9 cellular contexts compared by ENCODE assay signal in genomic region chr1:59697138-59697811, GRCh38.
DNase-seq lines count a peak whose midpoint lies in the region; ATAC-seq, FAIRE-seq and TF ChIP-seq lines count a peak whose summit lies in the region.
"Had no signal": no experiment of that assay in that cellular context is flagged by ENCODE, and none has a peak within 500 bp of the region (broad histone marks: within the 10 kb centered on the region; RNA-seq: fewer than 3 reads in every experiment).

No MANE protein-coding gene starts in this region.

- no peaks in the 10 kb centered on the region for H3K9me3 Mint-ChIP-seq in activated naive CD4-positive, alpha-beta T cell treated with anti-CD3 and anti-CD28 coated beads, Interleukin-2, amount 50 U/mL, for 72 hours

- TF ChIP-seq POLR2A in H54 (IDR thresholded peaks at IDR 0.05; ENCODE audit: low read depth, low read length), result no peak

- peak overlapping the region; percentile 41 for H3K4me3 ChIP-seq in Jurkat, Clone E6-1 (ENCODE audit: low read length)
- H3K4me3 ChIP-seq: mucosa of descending colon had no signal

- FAIRE-seq in H54 (lab: Jason Lieb, UNC), result no peak
- FAIRE-seq: astrocyte had no signal

- DNase-seq in Jurkat, Clone E6-1 (ENCODE audit: low read depth, low spot score), result peak; percentile 72
- DNase-seq in activated naive CD4-positive, alpha-beta T cell treated with anti-CD3 and anti-CD28 coated beads, Interleukin-2, amount 50 U/mL, for 72 hours (ENCODE audit: low spot score in 2 of 2), result peak in 1 of 2 donors; percentile 41
- DNase-seq in stimulated activated CD8-positive, alpha-beta memory T cell treated with anti-CD3 and anti-CD28 coated beads, Interleukin-4, amount 100 ng/mL, for 48 hours, result peak; percentile 40
- DNase-seq in NCI-H1417 (lab: John Stamatoyannopoulos, UW) (no peak), H54 (ENCODE audit: insufficient read length, low spot score) (no peak)
- DNase-seq: mucosa of descending colon had no signal

- no peaks in the 10 kb centered on the region for H3K36me3 Mint-ChIP-seq in activated naive CD4-positive, alpha-beta T cell treated with anti-CD3 and anti-CD28 coated beads, Interleukin-2, amount 50 U/mL, for 72 hours

- ATAC-seq in GM21390 (IDR thresholded peaks at IDR 0.05; ENCODE audit: unreplicated experiment) (peak; percentile 68), GM21515 (IDR thresholded peaks at IDR 0.05; ENCODE audit: unreplicated experiment) (no peak)
- peak; percentile 45 to 73 for ATAC-seq in activated naive CD4-positive, alpha-beta T cell treated with anti-CD3 and anti-CD28 coated beads, Interleukin-2, amount 50 U/mL, for 72 hours

- peak overlapping the region; percentile 9 to 37 for H3K27ac Mint-ChIP-seq in activated naive CD4-positive, alpha-beta T cell treated with anti-CD3 and anti-CD28 coated beads, Interleukin-2, amount 50 U/mL, for 72 hours

Comparison
In these comparisons a context has a peak if more than half of its experiments do, and no peak if none do; other contexts are left out.
1. DNase-seq: peak in Jurkat, Clone E6-1 (single experiment) and stimulated activated CD8-positive, alpha-beta memory T cell treated with anti-CD3 and anti-CD28 coated beads, Interleukin-4, amount 100 ng/mL, for 48 hours (single experiment); none in NCI-H1417 (0 of 3) and H54 (single experiment).